ENCODE assay signal across 23 cellular contexts in genomic region chr3:147141516-147141915, GRCh38.
DNase-seq lines count a peak whose midpoint lies in the region; ATAC-seq, FAIRE-seq and TF ChIP-seq lines count a peak whose summit lies in the region.
"Had no signal": no experiment of that assay in that cellular context is flagged by ENCODE, and none has a peak within 500 bp of the region (broad histone marks: within the 10 kb centered on the region; RNA-seq: fewer than 3 reads in every experiment).

No MANE protein-coding gene starts in this region.

- H3K9me3 Mint-ChIP-seq in astrocyte (ENCODE audit: unreplicated experiment): no peaks in the 10 kb centered on the region
- peaks cover 2% of the 10 kb centered on the region for H3K9me3 Mint-ChIP-seq in neural progenitor cell
- H3K9me3 Mint-ChIP-seq in activated naive CD8-positive, alpha-beta T cell treated with anti-CD3 and anti-CD28 coated beads, Interleukin-2, amount 50 U/mL, for 24 hours: peaks cover 11% of the 10 kb centered on the region
- H3K9me3 Mint-ChIP-seq: GM23338, H9 had no signal

- H3K9ac ChIP-seq in astrocyte (ENCODE audit: low read length): no peak overlapping the region
- H3K9ac ChIP-seq in neural progenitor cell: no peak overlapping the region
- H3K9ac ChIP-seq: BLaER1 treated with 17β-estradiol and CSF1 and Interleukin-3, amounts not matched to agents 10 nM and 100 nM had no signal

- BruUV-seq in A673 (replicated peaks; lab: Mats Ljungman, UMichigan): no TSS peak

- H3K4me1 ChIP-seq in A673 (ENCODE audit: insufficient read depth, low read length, poor library complexity, severe bottlenecking) (peaks cover 32% of the 10 kb centered on the region), astrocyte (ENCODE audit: insufficient read depth, low read length) (no peaks in the 10 kb centered on the region), neural progenitor cell (no peaks in the 10 kb centered on the region)
- H3K4me1 ChIP-seq: BE2C; BLaER1 treated with 17β-estradiol and CSF1 and Interleukin-3, amounts not matched to agents 10 nM and 100 nM had no signal

- H3K27ac Mint-ChIP-seq in astrocyte (ENCODE audit: unreplicated experiment) (no peak overlapping the region), neural progenitor cell (no peak overlapping the region)
- H3K27ac Mint-ChIP-seq in activated naive CD8-positive, alpha-beta T cell treated with anti-CD3 and anti-CD28 coated beads, Interleukin-2, amount 50 U/mL, for 24 hours: no peak overlapping the region
- H3K27ac Mint-ChIP-seq: CD14-positive monocyte; CD4-positive, alpha-beta T cell; CD8-positive, alpha-beta memory T cell; GM23338; H9 had no signal

- TF ChIP-seq CTCF in A673 (conservative IDR thresholded peaks at IDR 0.05; ENCODE audit: low read depth, low read length) (no peak), astrocyte (IDR thresholded peaks at IDR 0.05; ENCODE audit: insufficient read depth, low read depth, low read length) (no peak), neural progenitor cell (IDR thresholded peaks at IDR 0.05) (no peak)

- peak overlapping the region; percentile 5 for H3K4me2 ChIP-seq in astrocyte (ENCODE audit: low read length)
- no peak overlapping the region for H3K4me2 ChIP-seq in neural progenitor cell
- H3K4me2 ChIP-seq: BLaER1 treated with 17β-estradiol and CSF1 and Interleukin-3, amounts not matched to agents 10 nM and 100 nM; GM23338 had no signal

- no peaks in the 10 kb centered on the region for H3K27me3 ChIP-seq in A673 (replicated peaks; ENCODE audit: insufficient read depth, low read depth, low read length, poor library complexity)
- no peaks in the 10 kb centered on the region for H3K27me3 ChIP-seq in astrocyte (ENCODE audit: insufficient read depth, low read length)
- H3K27me3 ChIP-seq in neural progenitor cell: no peaks in the 10 kb centered on the region
- H3K27me3 ChIP-seq: BE2C; BLaER1 treated with 17β-estradiol and CSF1 and Interleukin-3, amounts not matched to agents 10 nM and 100 nM had no signal

- POLR2A ChIA-PET in A673 (lab: Charles Lee; ENCODE audit: low non-redundant PET): no interaction called here

- ATAC-seq in GM21515 (IDR thresholded peaks at IDR 0.05; ENCODE audit: unreplicated experiment): no peak
- ATAC-seq in activated naive CD8-positive, alpha-beta T cell treated with anti-CD3 and anti-CD28 coated beads, Interleukin-2, amount 50 U/mL, for 24 hours: no peak
- ATAC-seq: GM23338 had no signal

- H3K9me3 ChIP-seq in A673 (ENCODE audit: low read depth, low read length, poor library complexity, severe bottlenecking) (no peaks in the 10 kb centered on the region), astrocyte (ENCODE audit: insufficient read depth, low read depth, low read length) (no peaks in the 10 kb centered on the region), neural progenitor cell (ENCODE audit: low read depth) (no peaks in the 10 kb centered on the region)
- H3K9me3 ChIP-seq: BE2C; BLaER1 treated with 17β-estradiol and CSF1 and Interleukin-3, amounts not matched to agents 10 nM and 100 nM had no signal

- DNase-seq in A673 (ENCODE audit: low spot score) (peak; percentile 71), HCEC 1CT (peak; percentile 17), astrocyte (ENCODE audit: low read depth) (no peak), neural progenitor cell (ENCODE audit: low spot score) (no peak), GDM1 (lab: John Stamatoyannopoulos, UW) (no peak), Ammon's horn (ENCODE audit: low spot score) (no peak)
- DNase-seq in activated naive CD8-positive, alpha-beta T cell treated with anti-CD3 and anti-CD28 coated beads, Interleukin-2, amount 50 U/mL, for 24 hours: no peak
- DNase-seq: 8988T; BE2C; Calu3; CD4-positive, alpha-beta T cell; CD8-positive, alpha-beta memory T cell; COR-L47; DMS53; DMS79 treated with DMSO at 0.1 percent for 48 hours; GF-D8; H9 had no signal

- H3K27me3 Mint-ChIP-seq in astrocyte (ENCODE audit: low read depth, unreplicated experiment): no peaks in the 10 kb centered on the region
- no peaks in the 10 kb centered on the region for H3K27me3 Mint-ChIP-seq in neural progenitor cell (ENCODE audit: insufficient read depth, low read depth)
- H3K27me3 Mint-ChIP-seq in activated naive CD8-positive, alpha-beta T cell treated with anti-CD3 and anti-CD28 coated beads, Interleukin-2, amount 50 U/mL, for 24 hours: no peaks in the 10 kb centered on the region
- H3K27me3 Mint-ChIP-seq: CD4-positive, alpha-beta T cell; CD8-positive, alpha-beta memory T cell had no signal

- no peaks in the 10 kb centered on the region for H3F3A ChIP-seq in neural progenitor cell (ENCODE audit: low read depth)

- CTCF ChIA-PET in A673 (lab: Charles Lee): interaction anchor here (1.1 kb wide), 1 partner anchor 21 kb away, joined by 3 read pairs; no protein-coding TSS in a partner anchor

- no peak overlapping the region for H3K4me3 ChIP-seq in A673 (ENCODE audit: low read depth, low read length, poor library complexity, severe bottlenecking)
- no peak overlapping the region for H3K4me3 ChIP-seq in astrocyte (ENCODE audit: insufficient read depth, low read depth, low read length)
- no peak overlapping the region for H3K4me3 ChIP-seq in neural progenitor cell
- H3K4me3 ChIP-seq: BLaER1 treated with 17β-estradiol and CSF1 and Interleukin-3, amounts not matched to agents 10 nM and 100 nM; GM23338 had no signal

- H3K4me3 Mint-ChIP-seq in astrocyte (ENCODE audit: unreplicated experiment) (no peak overlapping the region), neural progenitor cell (no peak overlapping the region)
- no peak overlapping the region for H3K4me3 Mint-ChIP-seq in activated naive CD8-positive, alpha-beta T cell treated with anti-CD3 and anti-CD28 coated beads, Interleukin-2, amount 50 U/mL, for 24 hours
- H3K4me3 Mint-ChIP-seq: CD14-positive monocyte; CD4-positive, alpha-beta T cell; CD8-positive, alpha-beta memory T cell; GM23338; H9 had no signal

- H4K20me1 ChIP-seq in astrocyte (ENCODE audit: insufficient read depth, low read length): no peaks in the 10 kb centered on the region
- H4K20me1 ChIP-seq in neural progenitor cell (ENCODE audit: low read depth): no peaks in the 10 kb centered on the region
- H4K20me1 ChIP-seq: BLaER1 treated with 17β-estradiol and CSF1 and Interleukin-3, amounts not matched to agents 10 nM and 100 nM had no signal

- intact Hi-C loops in A673 (cut with micrococcal nuclease; ENCODE audit: unreplicated experiment): loop anchor here (5.0 kb wide), 1 partner anchor 174 kb away; no protein-coding TSS in a partner anchor

- peak; percentile 50 for FAIRE-seq in astrocyte (lab: Jason Lieb, UNC)
- FAIRE-seq: GM12891, GM18507 had no signal

- H3K4me1 Mint-ChIP-seq in astrocyte (ENCODE audit: low read depth, unreplicated experiment) (peaks cover 2% of the 10 kb centered on the region), neural progenitor cell (no peaks in the 10 kb centered on the region)
- no peaks in the 10 kb centered on the region for H3K4me1 Mint-ChIP-seq in activated naive CD8-positive, alpha-beta T cell treated with anti-CD3 and anti-CD28 coated beads, Interleukin-2, amount 50 U/mL, for 24 hours
- H3K4me1 Mint-ChIP-seq: CD14-positive monocyte; CD8-positive, alpha-beta memory T cell had no signal

- H3K79me2 ChIP-seq in astrocyte (ENCODE audit: insufficient read depth, low read length) (no peaks in the 10 kb centered on the region), neural progenitor cell (ENCODE audit: low read depth) (no peaks in the 10 kb centered on the region)

- H3K36me3 Mint-ChIP-seq in astrocyte (ENCODE audit: low read depth, unreplicated experiment) (no peaks in the 10 kb centered on the region), neural progenitor cell (peaks cover 5% of the 10 kb centered on the region)
- H3K36me3 Mint-ChIP-seq in activated naive CD8-positive, alpha-beta T cell treated with anti-CD3 and anti-CD28 coated beads, Interleukin-2, amount 50 U/mL, for 24 hours (ENCODE audit: low read depth): no peaks in the 10 kb centered on the region
- H3K36me3 Mint-ChIP-seq: CD14-positive monocyte; CD8-positive, alpha-beta memory T cell had no signal

- H2AFZ ChIP-seq in astrocyte (ENCODE audit: low read depth, low read length) (no peak overlapping the region), neural progenitor cell (replicated peaks) (peak overlapping the region; percentile 6)
- H2AFZ ChIP-seq: GM23338 had no signal

- H3K27ac ChIP-seq in A673 (ENCODE audit: low read depth, low read length, poor library complexity, severe bottlenecking): peak overlapping the region; percentile 43
- H3K27ac ChIP-seq in astrocyte (ENCODE audit: low read depth, low read length): no peak overlapping the region
- H3K27ac ChIP-seq in neural progenitor cell: no peak overlapping the region
- H3K27ac ChIP-seq: BLaER1 treated with 17β-estradiol and CSF1 and Interleukin-3, amounts not matched to agents 10 nM and 100 nM had no signal

- H3K36me3 ChIP-seq in A673 (ENCODE audit: insufficient read depth, low read length, poor library complexity, severe bottlenecking) (no peaks in the 10 kb centered on the region), astrocyte (ENCODE audit: insufficient read depth, low read length) (no peaks in the 10 kb centered on the region), neural progenitor cell (no peaks in the 10 kb centered on the region)
- H3K36me3 ChIP-seq: BE2C; BLaER1 treated with 17β-estradiol and CSF1 and Interleukin-3, amounts not matched to agents 10 nM and 100 nM had no signal

Comparison
In these comparisons a context has a peak if more than half of its experiments do, and no peak if none do; other contexts are left out.
1. DNase-seq: peak in A673 (single experiment) and HCEC 1CT (single experiment); none in astrocyte (single experiment), neural progenitor cell (single experiment), activated naive CD8-positive, alpha-beta T cell treated with anti-CD3 and anti-CD28 coated beads, Interleukin-2, amount 50 U/mL, for 24 hours (single experiment), GDM1 (single experiment) and Ammon's horn (single experiment).